Comparison of ENCODE assay signal across 8 cellular contexts in genomic region chr17:34579017-34579946, GRCh38. TPM values are rescaled to one million over a fixed set of nuclear protein-coding genes. Genes with fewer than 3 reads are reported as not detected.
DNase-seq lines count a peak whose midpoint lies in the region; FAIRE-seq and TF ChIP-seq lines count a peak whose summit lies in the region.

A gene with protein sequence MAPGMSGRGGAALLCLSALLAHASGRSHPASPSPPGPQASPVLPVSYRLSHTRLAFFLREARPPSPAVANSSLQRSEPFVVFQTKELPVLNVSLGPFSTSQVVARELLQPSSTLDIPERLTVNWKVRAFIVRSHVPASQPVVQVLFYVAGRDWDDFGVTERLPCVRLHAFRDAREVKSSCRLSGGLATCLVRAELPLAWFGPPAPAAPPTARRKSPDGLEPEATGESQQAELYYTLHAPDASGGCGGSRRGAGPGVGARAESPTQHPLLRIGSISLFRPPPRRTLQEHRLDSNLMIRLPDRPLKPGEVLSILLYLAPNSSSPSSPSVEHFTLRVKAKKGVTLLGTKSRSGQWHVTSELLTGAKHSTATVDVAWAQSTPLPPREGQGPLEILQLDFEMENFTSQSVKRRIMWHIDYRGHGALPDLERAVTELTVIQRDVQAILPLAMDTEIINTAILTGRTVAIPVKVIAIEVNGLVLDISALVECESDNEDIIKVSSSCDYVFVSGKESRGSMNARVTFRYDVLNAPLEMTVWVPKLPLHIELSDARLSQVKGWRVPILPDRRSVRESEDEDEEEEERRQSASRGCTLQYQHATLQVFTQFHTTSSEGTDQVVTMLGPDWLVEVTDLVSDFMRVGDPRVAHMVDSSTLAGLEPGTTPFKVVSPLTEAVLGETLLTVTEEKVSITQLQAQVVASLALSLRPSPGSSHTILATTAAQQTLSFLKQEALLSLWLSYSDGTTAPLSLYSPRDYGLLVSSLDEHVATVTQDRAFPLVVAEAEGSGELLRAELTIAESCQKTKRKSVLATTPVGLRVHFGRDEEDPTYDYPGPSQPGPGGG (N-terminal part only) (plus strand): TSS chr17:34579582. CDS start chr17:34581077, 1,495 bp downstream.

- DNase-seq in NCI-H146 (lab: John Stamatoyannopoulos, UW) (peak; percentile 8), NCI-H146 treated with DMSO at 0.1 percent for 48 hours (lab: John Stamatoyannopoulos, UW; ENCODE audit: unreplicated experiment) (no peak), ecto neural progenitor cell (ENCODE audit: low spot score) (peak; percentile 87), mesendoderm (peak; percentile 56), HUDEP-2 (lab: John Stamatoyannopoulos, UW; ENCODE audit: unreplicated experiment in 76 of 76) (no peak), GM12892 (ENCODE audit: insufficient read length) (no peak)

- no peak within 1 kb of the TSS for H3K18ac ChIP-seq in mesendoderm (ENCODE audit: low read length)

- H3K36me3 ChIP-seq in mesendoderm (ENCODE audit: control insufficient read depth, insufficient read depth, low read length): no peaks in the 10 kb centered on the region
- H3K36me3 ChIP-seq in thymus (ENCODE audit: control insufficient read depth, insufficient read depth): no peaks in the 10 kb centered on the region

- no peak within 1 kb of the TSS for H2BK5ac ChIP-seq in mesendoderm (ENCODE audit: low read length)

- no peak within 1 kb of the TSS for H2BK15ac ChIP-seq in mesendoderm (replicated peaks; ENCODE audit: low read depth)

- no peak within 1 kb of the TSS for H3K23ac ChIP-seq in mesendoderm (ENCODE audit: low read length)

- H3K27ac ChIP-seq in mesendoderm (ENCODE audit: low read depth, low read length) (no peak within 1 kb of the TSS), thymus (ENCODE audit: low read depth) (no peak within 1 kb of the TSS)

- no peak for FAIRE-seq in GM12892 (lab: Jason Lieb, UNC)

- H4K8ac ChIP-seq in mesendoderm (ENCODE audit: low read depth, low read length): no peak within 1 kb of the TSS

- H3K4me2 ChIP-seq in mesendoderm (ENCODE audit: low read length): peak within 1 kb of the TSS; percentile 74

- peak within 1 kb of the TSS; percentile 19 for H3K9ac ChIP-seq in mesendoderm (ENCODE audit: low read length)

- H3K79me1 ChIP-seq in mesendoderm (ENCODE audit: low read length): no peaks in the 10 kb centered on the region

- H3K27me3 ChIP-seq in mesendoderm (ENCODE audit: insufficient read depth, low read length, poor library complexity) (peaks cover 67% of the 10 kb centered on the region), thymus (ENCODE audit: control insufficient read depth, insufficient read depth) (peaks cover 67% of the 10 kb centered on the region)

- WGBS in mesendoderm (ENCODE audit: extremely low coverage, insufficient coverage, low lambda C conversion rate): no CpG with 5 or more reads among the region's 101 CpGs
- 1% methylated on average over 101 of the region's 101 CpGs for WGBS in thymus

- H3K4me3 ChIP-seq in mesendoderm (ENCODE audit: low read length): no peak within 1 kb of the TSS
- H3K4me3 ChIP-seq in thymus (ENCODE audit: low read length): peak within 1 kb of the TSS; percentile 32

- no peak within 1 kb of the TSS for H3K4ac ChIP-seq in mesendoderm (ENCODE audit: low read depth, low read length)

- H3K79me2 ChIP-seq in mesendoderm (ENCODE audit: control insufficient read depth, insufficient read depth, low read length): no peaks in the 10 kb centered on the region

- no peaks in the 10 kb centered on the region for H3K9me3 ChIP-seq in thymus (ENCODE audit: control insufficient read depth)

- H4K5ac ChIP-seq in mesendoderm (ENCODE audit: low read length): no peak within 1 kb of the TSS

- peaks cover 9% of the 10 kb centered on the region for H3K4me1 ChIP-seq in mesendoderm (ENCODE audit: control insufficient read depth, low read depth, low read length)
- no peaks in the 10 kb centered on the region for H3K4me1 ChIP-seq in thymus (ENCODE audit: control insufficient read depth, insufficient read depth, low read length)

- no peak within 1 kb of the TSS for H2AK5ac ChIP-seq in mesendoderm (ENCODE audit: low read length)

- no peak for TF ChIP-seq POLR2A in GM12892 (IDR thresholded peaks at IDR 0.05; ENCODE audit: low read depth, low read length)

- no peak within 1 kb of the TSS for H2BK120ac ChIP-seq in mesendoderm (ENCODE audit: low read depth, low read length)

- H3K56ac ChIP-seq in mesendoderm (ENCODE audit: low read length): peak within 1 kb of the TSS; percentile 62

TF ChIP-seq in PFSK-1, 5 proteins besides CTCF, POLR2A, EP300 and RAD21:
- TF ChIP-seq FOXP2 (optimal IDR thresholded peaks at IDR 0.05; ENCODE audit: borderline replicate concordance, extremely low read depth, extremely low read length, insufficient read depth) (no peak), TAF1 (IDR thresholded peaks at IDR 0.05; ENCODE audit: borderline replicate concordance, insufficient read depth, low read length) (no peak), POLR2AphosphoS5 (IDR thresholded peaks at IDR 0.05; ENCODE audit: low read depth, low read length) (no peak), SIN3A (IDR thresholded peaks at IDR 0.05; ENCODE audit: borderline replicate concordance, insufficient read depth, low read length) (peak; percentile 20; the same call in 1 of the 2 replicates)
- TF ChIP-seq, protein P1, sequence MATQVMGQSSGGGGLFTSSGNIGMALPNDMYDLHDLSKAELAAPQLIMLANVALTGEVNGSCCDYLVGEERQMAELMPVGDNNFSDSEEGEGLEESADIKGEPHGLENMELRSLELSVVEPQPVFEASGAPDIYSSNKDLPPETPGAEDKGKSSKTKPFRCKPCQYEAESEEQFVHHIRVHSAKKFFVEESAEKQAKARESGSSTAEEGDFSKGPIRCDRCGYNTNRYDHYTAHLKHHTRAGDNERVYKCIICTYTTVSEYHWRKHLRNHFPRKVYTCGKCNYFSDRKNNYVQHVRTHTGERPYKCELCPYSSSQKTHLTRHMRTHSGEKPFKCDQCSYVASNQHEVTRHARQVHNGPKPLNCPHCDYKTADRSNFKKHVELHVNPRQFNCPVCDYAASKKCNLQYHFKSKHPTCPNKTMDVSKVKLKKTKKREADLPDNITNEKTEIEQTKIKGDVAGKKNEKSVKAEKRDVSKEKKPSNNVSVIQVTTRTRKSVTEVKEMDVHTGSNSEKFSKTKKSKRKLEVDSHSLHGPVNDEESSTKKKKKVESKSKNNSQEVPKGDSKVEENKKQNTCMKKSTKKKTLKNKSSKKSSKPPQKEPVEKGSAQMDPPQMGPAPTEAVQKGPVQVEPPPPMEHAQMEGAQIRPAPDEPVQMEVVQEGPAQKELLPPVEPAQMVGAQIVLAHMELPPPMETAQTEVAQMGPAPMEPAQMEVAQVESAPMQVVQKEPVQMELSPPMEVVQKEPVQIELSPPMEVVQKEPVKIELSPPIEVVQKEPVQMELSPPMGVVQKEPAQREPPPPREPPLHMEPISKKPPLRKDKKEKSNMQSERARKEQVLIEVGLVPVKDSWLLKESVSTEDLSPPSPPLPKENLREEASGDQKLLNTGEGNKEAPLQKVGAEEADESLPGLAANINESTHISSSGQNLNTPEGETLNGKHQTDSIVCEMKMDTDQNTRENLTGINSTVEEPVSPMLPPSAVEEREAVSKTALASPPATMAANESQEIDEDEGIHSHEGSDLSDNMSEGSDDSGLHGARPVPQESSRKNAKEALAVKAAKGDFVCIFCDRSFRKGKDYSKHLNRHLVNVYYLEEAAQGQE (IDR thresholded peaks at IDR 0.05; ENCODE audit: insufficient read depth in 1 of 2, low read depth in 2 of 2, low read length in 2 of 2): no peak

RNA-seq across cellular contexts. Expression of the gene that starts here (rescaled TPM):
- 30.1 TPM for polyA plus RNA-seq in PFSK-1 (2012; ENCODE audit: insufficient read length, low read depth)
- 0.08 TPM for polyA plus RNA-seq in mesendoderm (2013, experiment 1 of 2)
- 0.10 TPM for polyA plus RNA-seq in mesendoderm (2013, experiment 2 of 2)
- polyA plus RNA-seq in thymus: 0.78 TPM
- not detected for polyA plus RNA-seq in GM12892 (2012; ENCODE audit: missing spikeins)

Comparison
In these comparisons a context has a peak if more than half of its experiments do, and no peak if none do; other contexts are left out.
1. DNase-seq: peak in NCI-H146 (single experiment), ecto neural progenitor cell (single experiment) and mesendoderm (single experiment); none in NCI-H146 treated with DMSO at 0.1 percent for 48 hours (single experiment), HUDEP-2 (0 of 76) and GM12892 (single experiment).